Comparison of ENCODE assay signal across 12 cellular contexts in the genomic region with DNA sequence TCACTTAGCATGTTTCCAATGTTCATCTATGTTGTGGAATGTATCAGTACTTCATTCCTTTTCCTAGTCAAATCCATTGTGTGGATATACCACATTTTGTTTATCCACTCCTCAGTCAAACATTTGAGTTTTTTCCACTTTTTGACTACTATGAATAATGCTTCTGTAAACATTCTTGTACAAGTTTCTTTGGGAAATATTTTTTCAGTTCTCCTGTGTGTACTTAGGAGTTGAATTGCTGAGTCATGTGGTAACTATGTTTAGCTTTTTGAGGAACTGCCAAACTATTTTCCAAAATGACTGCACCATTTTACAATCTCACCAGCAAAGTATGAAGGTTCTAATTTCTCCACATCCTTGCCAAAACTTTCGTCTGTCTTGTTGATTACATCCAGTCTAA.
DNase-seq lines count a peak whose midpoint lies in the region; ATAC-seq, FAIRE-seq and TF ChIP-seq lines count a peak whose summit lies in the region.
"Had no signal": no experiment of that assay in that cellular context is flagged by ENCODE, and none has a peak within 500 bp of the region (broad histone marks: within the 10 kb centered on the region; RNA-seq: fewer than 3 reads in every experiment).

No MANE protein-coding gene starts in this region.

- H3K4me2 ChIP-seq in A549 = peak overlapping the region; percentile 88

- peaks cover 3% of the 10 kb centered on the region for H3K27me3 Mint-ChIP-seq in activated naive CD4-positive, alpha-beta T cell treated with anti-CD3 and anti-CD28 coated beads, Interleukin-2, amount 10 ng/mL, durations not matched to agents 7 days and 5 days
- H3K27me3 Mint-ChIP-seq in endothelial cell (ENCODE audit: unreplicated experiment) = no peaks in the 10 kb centered on the region
- H3K27me3 Mint-ChIP-seq: activated T-helper 17 cell treated with anti-CD3 and anti-CD28 coated beads, Interleukin-2, amount 50 U/mL, for 72 hours had no signal

- peak; percentile 18 to 93 for DNase-seq in A549 (ENCODE audit: low read depth in 1 of 2, low spot score in 1 of 2)
- peak; percentile 95 for DNase-seq in M059J (ENCODE audit: low read depth)
- DNase-seq in colonic mucosa = no peak
- DNase-seq in right lobe of liver = no peak
- DNase-seq in activated gamma-delta T cell (lab: John Stamatoyannopoulos, UW) = no peak
- no peak for DNase-seq in activated naive CD4-positive, alpha-beta T cell treated with anti-CD3 and anti-CD28 coated beads, Interleukin-2, amount 10 ng/mL, durations not matched to agents 7 days and 5 days
- DNase-seq in NCI-H1436 (lab: John Stamatoyannopoulos, UW) = no peak
- no peak for DNase-seq in endothelial cell (ENCODE audit: low spot score)
- DNase-seq: natural killer cell, NCI-H2029 treated with DMSO at 0.1 percent for 48 hours had no signal

- POLR2A ChIA-PET in A549 (lab: Yijun Ruan, JAX) = no interaction called here

- H3K27ac ChIP-seq in A549 (peak overlapping the region; percentile 76 to 93), colonic mucosa (peak overlapping the region; percentile 45), right lobe of liver (peak overlapping the region in 1 of 3 donors; percentile 22)

- peak; percentile 84 to 91; a peak in 4 of 5 replicates for TF ChIP-seq EP300 in A549 (IDR thresholded peaks at IDR 0.05)

- CTCF ChIA-PET in A549 (lab: Yijun Ruan, JAX) = interaction anchor here (0.7 to 2.4 kb wide), 3 partner anchors 10 to 491 kb away, joined by 3 to 13 read pairs (median 5); no protein-coding TSS in a partner anchor
- CTCF ChIA-PET in activated naive CD4-positive, alpha-beta T cell treated with anti-CD3 and anti-CD28 coated beads, Interleukin-2, amount 10 ng/mL, durations not matched to agents 7 days and 5 days (lab: Charles Lee) = no interaction called here

- H3K4me3 ChIP-seq in A549 (no peak overlapping the region), colonic mucosa (no peak overlapping the region), right lobe of liver (no peak overlapping the region)

- TF ChIP-seq RAD21 in A549 (conservative IDR thresholded peaks at IDR 0.05 in 1 of 2, IDR thresholded peaks at IDR 0.05 in 1 of 2) = peak; percentile 43 to 66; a peak in 4 of 5 replicates

- ATAC-seq in A549 (peak; percentile 94 to 95), right lobe of liver (peak in 3 of 4 donors; percentile 53 to 87 (median 71))
- ATAC-seq: activated T-helper 17 cell treated with anti-CD3 and anti-CD28 coated beads, Interleukin-2, amount 50 U/mL, for 72 hours; natural killer cell had no signal

- TF ChIP-seq CTCF in A549 (IDR thresholded peaks at IDR 0.05) = no peak
- no peak for TF ChIP-seq CTCF in colonic mucosa (IDR thresholded peaks at IDR 0.05)
- no peak for TF ChIP-seq CTCF in right lobe of liver (IDR thresholded peaks at IDR 0.05)
- no peak for TF ChIP-seq CTCF in endothelial cell (IDR thresholded peaks at IDR 0.05; ENCODE audit: unreplicated experiment)

- H3K36me3 ChIP-seq in colonic mucosa = no peaks in the 10 kb centered on the region
- H3K36me3 ChIP-seq in right lobe of liver = no peaks in the 10 kb centered on the region

- no peak for TF ChIP-seq POLR2A in A549 (IDR thresholded peaks at IDR 0.05; ENCODE audit: low read length)
- TF ChIP-seq POLR2A in right lobe of liver (IDR thresholded peaks at IDR 0.05) = no peak

- H3K27me3 ChIP-seq in colonic mucosa (no peaks in the 10 kb centered on the region), right lobe of liver (no peaks in the 10 kb centered on the region)

- FAIRE-seq in A549 (lab: Jason Lieb, UNC) = peak; percentile 100
- FAIRE-seq: H1 had no signal

- H3K9ac ChIP-seq in colonic mucosa (ENCODE audit: low read depth in 2 of 2, low read length in 2 of 2) = no peak overlapping the region

- no peak overlapping the region for H3K27ac Mint-ChIP-seq in activated naive CD4-positive, alpha-beta T cell treated with anti-CD3 and anti-CD28 coated beads, Interleukin-2, amount 10 ng/mL, durations not matched to agents 7 days and 5 days
- no peak overlapping the region for H3K27ac Mint-ChIP-seq in endothelial cell (ENCODE audit: unreplicated experiment)
- H3K27ac Mint-ChIP-seq: activated T-helper 17 cell treated with anti-CD3 and anti-CD28 coated beads, Interleukin-2, amount 50 U/mL, for 72 hours; natural killer cell had no signal

- intact Hi-C loops in colonic mucosa (cut with DNase I) = no loop called here
- intact Hi-C loops in right lobe of liver (cut with DNase I) = no loop called here

- peaks cover 12% of the 10 kb centered on the region for H3K9me3 ChIP-seq in A549
- H3K9me3 ChIP-seq in colonic mucosa = no peaks in the 10 kb centered on the region
- no peaks in the 10 kb centered on the region for H3K9me3 ChIP-seq in right lobe of liver

- no peaks in the 10 kb centered on the region for H3K9me3 Mint-ChIP-seq in activated naive CD4-positive, alpha-beta T cell treated with anti-CD3 and anti-CD28 coated beads, Interleukin-2, amount 10 ng/mL, durations not matched to agents 7 days and 5 days
- H3K9me3 Mint-ChIP-seq in endothelial cell (ENCODE audit: unreplicated experiment) = no peaks in the 10 kb centered on the region

- H3K4me1 ChIP-seq in A549 = peaks cover 33% of the 10 kb centered on the region
- H3K4me1 ChIP-seq in colonic mucosa = no peaks in the 10 kb centered on the region
- H3K4me1 ChIP-seq in right lobe of liver = peaks cover 0 to 16% (median 0%) of the 10 kb centered on the region in 4 donors

- no peaks in the 10 kb centered on the region for H3K4me1 Mint-ChIP-seq in activated naive CD4-positive, alpha-beta T cell treated with anti-CD3 and anti-CD28 coated beads, Interleukin-2, amount 10 ng/mL, durations not matched to agents 7 days and 5 days
- no peaks in the 10 kb centered on the region for H3K4me1 Mint-ChIP-seq in endothelial cell (ENCODE audit: unreplicated experiment)
- H3K4me1 Mint-ChIP-seq: activated T-helper 17 cell treated with anti-CD3 and anti-CD28 coated beads, Interleukin-2, amount 50 U/mL, for 72 hours; natural killer cell had no signal

- WGBS in A549 (ENCODE audit: missing lambda C conversion rate) = 0% methylated on average over 1 of the region's 1 CpG
- WGBS in right lobe of liver (ENCODE audit: insufficient coverage, low coverage, low lambda C conversion rate, missing lambda C conversion rate) = 6% methylated on average over 1 of the region's 1 CpG

- no peak overlapping the region for H3K4me3 Mint-ChIP-seq in activated naive CD4-positive, alpha-beta T cell treated with anti-CD3 and anti-CD28 coated beads, Interleukin-2, amount 10 ng/mL, durations not matched to agents 7 days and 5 days
- H3K4me3 Mint-ChIP-seq in endothelial cell (ENCODE audit: unreplicated experiment) = no peak overlapping the region
- H3K4me3 Mint-ChIP-seq: activated T-helper 17 cell treated with anti-CD3 and anti-CD28 coated beads, Interleukin-2, amount 50 U/mL, for 72 hours; natural killer cell had no signal

- no peaks in the 10 kb centered on the region for H3K36me3 Mint-ChIP-seq in activated naive CD4-positive, alpha-beta T cell treated with anti-CD3 and anti-CD28 coated beads, Interleukin-2, amount 10 ng/mL, durations not matched to agents 7 days and 5 days
- peaks cover 4% of the 10 kb centered on the region for H3K36me3 Mint-ChIP-seq in endothelial cell (ENCODE audit: low read depth, unreplicated experiment)
- H3K36me3 Mint-ChIP-seq: natural killer cell had no signal

TF ChIP-seq in A549, 52 proteins besides CTCF, POLR2A, EP300 and RAD21 (continues in another document):
- TF ChIP-seq, protein P1, sequence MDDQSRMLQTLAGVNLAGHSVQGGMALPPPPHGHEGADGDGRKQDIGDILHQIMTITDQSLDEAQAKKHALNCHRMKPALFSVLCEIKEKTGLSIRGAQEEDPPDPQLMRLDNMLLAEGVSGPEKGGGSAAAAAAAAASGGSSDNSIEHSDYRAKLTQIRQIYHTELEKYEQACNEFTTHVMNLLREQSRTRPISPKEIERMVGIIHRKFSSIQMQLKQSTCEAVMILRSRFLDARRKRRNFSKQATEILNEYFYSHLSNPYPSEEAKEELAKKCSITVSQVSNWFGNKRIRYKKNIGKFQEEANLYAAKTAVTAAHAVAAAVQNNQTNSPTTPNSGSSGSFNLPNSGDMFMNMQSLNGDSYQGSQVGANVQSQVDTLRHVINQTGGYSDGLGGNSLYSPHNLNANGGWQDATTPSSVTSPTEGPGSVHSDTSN (IDR thresholded peaks at IDR 0.05) = no peak; the same call in 1 of the 2 replicates
- TF ChIP-seq NR3C1 (IDR thresholded peaks at IDR 0.05) (no peak), KDM1A (IDR thresholded peaks at IDR 0.05; ENCODE audit: low read depth) (no peak), POLR2AphosphoS2 (conservative IDR thresholded peaks at IDR 0.05; ENCODE audit: low read length) (no peak), TFCP2L1 (CRISPR knock-in tag; IDR thresholded peaks at IDR 0.05) (no peak), MAFK (IDR thresholded peaks at IDR 0.05; ENCODE audit: partially characterized antibody) (peak; percentile 100), JUNB (IDR thresholded peaks at IDR 0.05) (peak; percentile 100), CHD4 (IDR thresholded peaks at IDR 0.05; ENCODE audit: borderline replicate concordance) (0 out of 2 replicates have a peak, but pooled peaks have one; percentile 19), E2F6 (IDR thresholded peaks at IDR 0.05; ENCODE audit: borderline replicate concordance, low read depth) (no peak)
- TF ChIP-seq, protein P2, sequence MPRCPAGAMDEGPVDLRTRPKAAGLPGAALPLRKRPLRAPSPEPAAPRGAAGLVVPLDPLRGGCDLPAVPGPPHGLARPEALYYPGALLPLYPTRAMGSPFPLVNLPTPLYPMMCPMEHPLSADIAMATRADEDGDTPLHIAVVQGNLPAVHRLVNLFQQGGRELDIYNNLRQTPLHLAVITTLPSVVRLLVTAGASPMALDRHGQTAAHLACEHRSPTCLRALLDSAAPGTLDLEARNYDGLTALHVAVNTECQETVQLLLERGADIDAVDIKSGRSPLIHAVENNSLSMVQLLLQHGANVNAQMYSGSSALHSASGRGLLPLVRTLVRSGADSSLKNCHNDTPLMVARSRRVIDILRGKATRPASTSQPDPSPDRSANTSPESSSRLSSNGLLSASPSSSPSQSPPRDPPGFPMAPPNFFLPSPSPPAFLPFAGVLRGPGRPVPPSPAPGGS (IDR thresholded peaks at IDR 0.05) = peak; percentile 99
- TF ChIP-seq, protein P3, sequence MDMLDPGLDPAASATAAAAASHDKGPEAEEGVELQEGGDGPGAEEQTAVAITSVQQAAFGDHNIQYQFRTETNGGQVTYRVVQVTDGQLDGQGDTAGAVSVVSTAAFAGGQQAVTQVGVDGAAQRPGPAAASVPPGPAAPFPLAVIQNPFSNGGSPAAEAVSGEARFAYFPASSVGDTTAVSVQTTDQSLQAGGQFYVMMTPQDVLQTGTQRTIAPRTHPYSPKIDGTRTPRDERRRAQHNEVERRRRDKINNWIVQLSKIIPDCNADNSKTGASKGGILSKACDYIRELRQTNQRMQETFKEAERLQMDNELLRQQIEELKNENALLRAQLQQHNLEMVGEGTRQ (IDR thresholded peaks at IDR 0.05) = no peak

Comparison
In these comparisons a context has a peak if more than half of its experiments do, and no peak if none do; other contexts are left out.
1. DNase-seq: peak in A549 (2 of 2) and M059J (single experiment); none in colonic mucosa (single experiment), right lobe of liver (0 of 3), activated gamma-delta T cell (single experiment), activated naive CD4-positive, alpha-beta T cell treated with anti-CD3 and anti-CD28 coated beads, Interleukin-2, amount 10 ng/mL, durations not matched to agents 7 days and 5 days (single experiment), NCI-H1436 (single experiment) and endothelial cell (single experiment).